ENCODE assay signal across 1 cellular context in the genomic region with DNA sequence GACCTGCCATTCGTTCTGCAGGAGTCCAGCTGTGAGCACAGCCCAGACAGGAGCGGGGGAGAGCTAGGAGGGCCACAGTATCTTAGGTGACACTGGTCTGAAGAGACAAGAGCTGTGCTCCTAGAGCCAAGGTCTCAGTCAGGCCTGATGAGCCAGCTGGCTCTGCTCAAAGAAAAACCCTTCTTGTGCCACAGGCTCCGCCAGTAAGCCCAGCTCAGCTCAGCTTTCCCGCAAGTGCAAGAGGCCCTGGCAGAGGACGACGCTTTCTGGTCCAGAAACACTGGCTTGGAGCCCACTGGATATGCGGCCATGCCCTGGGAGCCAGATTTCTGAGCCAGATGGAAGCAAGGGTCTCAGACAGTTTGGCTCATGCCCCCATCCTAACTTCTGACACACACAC.
TF ChIP-seq lines count a peak whose summit lies in the region.

No MANE protein-coding gene starts in this region.

TF ChIP-seq in IMR-90, 13 proteins besides CTCF, POLR2A, EP300 and RAD21:
- TF ChIP-seq RFX5 (IDR thresholded peaks at IDR 0.05; ENCODE audit: low read depth, low read length): no peak
- TF ChIP-seq MAZ (IDR thresholded peaks at IDR 0.05; ENCODE audit: borderline replicate concordance, low read depth, low read length): no peak
- TF ChIP-seq SMC3 (IDR thresholded peaks at IDR 0.05; ENCODE audit: low read depth, low read length): no peak
